In genomic region chr4:13218316-13218958, GRCh38 we compare ENCODE assay signal across 21 cellular contexts.
DNase-seq lines count a peak whose midpoint lies in the region; ATAC-seq and TF ChIP-seq lines count a peak whose summit lies in the region.
"Had no signal": no experiment of that assay in that cellular context is flagged by ENCODE, and none has a peak within 500 bp of the region (broad histone marks: within the 10 kb centered on the region; RNA-seq: fewer than 3 reads in every experiment).

No MANE protein-coding gene starts in this region.

- H3K4me3 Mint-ChIP-seq in natural killer cell treated with Interleukin-12 subunit alpha and Interleukin-12 subunit beta and Interleukin-15 and Interleukin-18, amount 100 ng/mL, for 72 hours = no peak overlapping the region
- H3K4me3 Mint-ChIP-seq: activated naive CD8-positive, alpha-beta T cell treated with anti-CD3 and anti-CD28 coated beads, Interleukin-2, amount 10 ng/mL, durations not matched to agents 7 days and 5 days; activated T-helper 17 cell treated with anti-CD3 and anti-CD28 coated beads, Interleukin-2, amount 50 U/mL, for 72 hours; CD4-positive, alpha-beta memory T cell; endodermal cell; WTC11 had no signal

- H3K4me2 ChIP-seq in osteoblast (ENCODE audit: insufficient read depth, low read length) = no peak overlapping the region

- H2AFZ ChIP-seq in osteoblast (ENCODE audit: low read length) = no peak overlapping the region

- no peaks in the 10 kb centered on the region for H3K79me2 ChIP-seq in osteoblast (ENCODE audit: insufficient read depth, low read length)

- DNase-seq in coronary artery (ENCODE audit: low spot score) (no peak), right cardiac atrium (peak in 2 of 3 donors; percentile 25 to 53), osteoblast (ENCODE audit: insufficient read length, low spot score, missing footprints) (peak; percentile 45), aorta (peak in 1 of 2 donors; percentile 50), AG08396 (ENCODE audit: low spot score) (no peak)
- no peak for DNase-seq in activated CD8-positive, alpha-beta memory T cell treated with anti-CD3 and anti-CD28 coated beads, Interleukin-2, amount 50 U/mL, for 48 hours
- DNase-seq in natural killer cell treated with Interleukin-12 subunit alpha and Interleukin-12 subunit beta and Interleukin-15 and Interleukin-18, amount 100 ng/mL, for 72 hours (ENCODE audit: low spot score) = no peak
- DNase-seq: activated naive CD8-positive, alpha-beta T cell treated with anti-CD3 and anti-CD28 coated beads, Interleukin-2, amount 10 ng/mL, durations not matched to agents 7 days and 5 days; brain microvascular endothelial cell; CD4-positive, alpha-beta memory T cell; cortex of kidney; endodermal cell; NCI-H1694 treated with DMSO at 0.1 percent for 48 hours; NCI-H2227 treated with DMSO at 0.1 percent for 48 hours; NCI-H774; stimulated activated CD4-positive, alpha-beta T cell treated with anti-CD3 and anti-CD28 coated beads, Interleukin-15, amount 100 ng/mL, for 24 hours; stomach; T-helper 9 cell had no signal

- 38% methylated on average over 4 of the region's 4 CpGs for WGBS in right cardiac atrium
- WGBS in aorta, 2 donors = 6 to 9% methylated on average over 4 of the region's 4 CpGs

- no peaks in the 10 kb centered on the region for H3K27me3 Mint-ChIP-seq in natural killer cell treated with Interleukin-12 subunit alpha and Interleukin-12 subunit beta and Interleukin-15 and Interleukin-18, amount 100 ng/mL, for 72 hours
- H3K27me3 Mint-ChIP-seq: activated naive CD8-positive, alpha-beta T cell treated with anti-CD3 and anti-CD28 coated beads, Interleukin-2, amount 10 ng/mL, durations not matched to agents 7 days and 5 days; activated T-helper 17 cell treated with anti-CD3 and anti-CD28 coated beads, Interleukin-2, amount 50 U/mL, for 72 hours; CD4-positive, alpha-beta memory T cell had no signal

- no peak for TF ChIP-seq CTCF in coronary artery (IDR thresholded peaks at IDR 0.05)
- TF ChIP-seq CTCF in osteoblast (IDR thresholded peaks at IDR 0.05; ENCODE audit: extremely low read depth, low read depth, low read length) = no peak

- H3K4me1 ChIP-seq in right cardiac atrium (ENCODE audit: control insufficient read depth, insufficient read depth, low read length) (no peaks in the 10 kb centered on the region), osteoblast (ENCODE audit: insufficient read depth, low read length) (no peaks in the 10 kb centered on the region), aorta (ENCODE audit: control insufficient read depth in 1 of 2, insufficient read depth in 2 of 2, low read length in 2 of 2) (peaks cover 0 to 12% of the 10 kb centered on the region in 2 donors)

- intact Hi-C loops in right cardiac atrium (cut with DNase I) (no loop called here), aorta (cut with DNase I) (no loop called here)

- H3K4me3 ChIP-seq in coronary artery (no peak overlapping the region), right cardiac atrium (ENCODE audit: low read length) (no peak overlapping the region), osteoblast (ENCODE audit: insufficient read depth, low read length) (no peak overlapping the region), aorta (ENCODE audit: low read length in 2 of 2) (no peak overlapping the region)
- H3K4me3 ChIP-seq: stomach had no signal

- no peaks in the 10 kb centered on the region for H3K36me3 ChIP-seq in osteoblast (ENCODE audit: insufficient read depth, low read length)
- no peaks in the 10 kb centered on the region for H3K36me3 ChIP-seq in aorta (ENCODE audit: control insufficient read depth in 1 of 2, insufficient read depth in 2 of 2, low read length in 1 of 2)
- H3K36me3 ChIP-seq: brain microvascular endothelial cell, stomach had no signal

- ATAC-seq in right cardiac atrium (peak; percentile 81 to 90), aorta (ENCODE audit: low FRiP score) (peak; percentile 75)
- ATAC-seq in natural killer cell treated with Interleukin-12 subunit alpha and Interleukin-12 subunit beta and Interleukin-15 and Interleukin-18, amount 100 ng/mL, for 72 hours = no peak
- ATAC-seq: activated T-helper 17 cell treated with anti-CD3 and anti-CD28 coated beads, Interleukin-2, amount 50 U/mL, for 72 hours; HCT116; WTC11 had no signal

- H3K9me3 ChIP-seq in right cardiac atrium (ENCODE audit: control insufficient read depth, low read length) (no peaks in the 10 kb centered on the region), osteoblast (ENCODE audit: low read depth, low read length) (no peaks in the 10 kb centered on the region), aorta (ENCODE audit: control insufficient read depth, low read length) (no peaks in the 10 kb centered on the region)

- peaks cover 14% of the 10 kb centered on the region for H3K9me3 Mint-ChIP-seq in natural killer cell treated with Interleukin-12 subunit alpha and Interleukin-12 subunit beta and Interleukin-15 and Interleukin-18, amount 100 ng/mL, for 72 hours

- peaks cover 10% of the 10 kb centered on the region for H3K36me3 Mint-ChIP-seq in natural killer cell treated with Interleukin-12 subunit alpha and Interleukin-12 subunit beta and Interleukin-15 and Interleukin-18, amount 100 ng/mL, for 72 hours
- H3K36me3 Mint-ChIP-seq: activated naive CD8-positive, alpha-beta T cell treated with anti-CD3 and anti-CD28 coated beads, Interleukin-2, amount 10 ng/mL, durations not matched to agents 7 days and 5 days had no signal

- no peaks in the 10 kb centered on the region for H3K27me3 ChIP-seq in right cardiac atrium (ENCODE audit: control insufficient read depth, insufficient read depth)
- H3K27me3 ChIP-seq in osteoblast (ENCODE audit: insufficient read depth, low read length) = no peaks in the 10 kb centered on the region
- no peaks in the 10 kb centered on the region for H3K27me3 ChIP-seq in aorta (ENCODE audit: control insufficient read depth in 1 of 2, insufficient read depth in 2 of 2, low read length in 1 of 2)
- H3K27me3 ChIP-seq: brain microvascular endothelial cell, stomach had no signal

- no peak overlapping the region for H3K27ac Mint-ChIP-seq in natural killer cell treated with Interleukin-12 subunit alpha and Interleukin-12 subunit beta and Interleukin-15 and Interleukin-18, amount 100 ng/mL, for 72 hours
- H3K27ac Mint-ChIP-seq: activated naive CD8-positive, alpha-beta T cell treated with anti-CD3 and anti-CD28 coated beads, Interleukin-2, amount 10 ng/mL, durations not matched to agents 7 days and 5 days; activated T-helper 17 cell treated with anti-CD3 and anti-CD28 coated beads, Interleukin-2, amount 50 U/mL, for 72 hours; CD4-positive, alpha-beta memory T cell; endodermal cell; WTC11 had no signal

- H3K27ac ChIP-seq in coronary artery (peak overlapping the region; percentile 6 to 50), right cardiac atrium (ENCODE audit: low read length) (no peak overlapping the region), osteoblast (ENCODE audit: low read depth, low read length) (no peak overlapping the region), aorta (ENCODE audit: low read depth in 1 of 2, low read length in 2 of 2) (peak overlapping the region in 1 of 2 donors; percentile 34)
- H3K27ac ChIP-seq: brain microvascular endothelial cell, stomach had no signal

- no peaks in the 10 kb centered on the region for H4K20me1 ChIP-seq in osteoblast (ENCODE audit: insufficient read depth, low read length)

- H3K4me1 Mint-ChIP-seq in natural killer cell treated with Interleukin-12 subunit alpha and Interleukin-12 subunit beta and Interleukin-15 and Interleukin-18, amount 100 ng/mL, for 72 hours (ENCODE audit: low read depth in 2 of 2) = no peaks in the 10 kb centered on the region
- H3K4me1 Mint-ChIP-seq: activated naive CD8-positive, alpha-beta T cell treated with anti-CD3 and anti-CD28 coated beads, Interleukin-2, amount 10 ng/mL, durations not matched to agents 7 days and 5 days; activated T-helper 17 cell treated with anti-CD3 and anti-CD28 coated beads, Interleukin-2, amount 50 U/mL, for 72 hours; CD4-positive, alpha-beta memory T cell; endodermal cell had no signal

Comparison
In these comparisons a context has a peak if more than half of its experiments do, and no peak if none do; other contexts are left out.
1. DNase-seq: peak in right cardiac atrium (2 of 3) and osteoblast (single experiment); none in coronary artery (single experiment), activated CD8-positive, alpha-beta memory T cell treated with anti-CD3 and anti-CD28 coated beads, Interleukin-2, amount 50 U/mL, for 48 hours (single experiment), natural killer cell treated with Interleukin-12 subunit alpha and Interleukin-12 subunit beta and Interleukin-15 and Interleukin-18, amount 100 ng/mL, for 72 hours (single experiment) and AG08396 (single experiment).
2. H3K27ac ChIP-seq: peak in coronary artery (2 of 2); none in right cardiac atrium (single experiment) and osteoblast (single experiment).
3. ATAC-seq: peak in right cardiac atrium (2 of 2) and aorta (single experiment); none in natural killer cell treated with Interleukin-12 subunit alpha and Interleukin-12 subunit beta and Interleukin-15 and Interleukin-18, amount 100 ng/mL, for 72 hours (0 of 2).